20 cellular contexts compared by ENCODE assay signal in the genomic region with DNA sequence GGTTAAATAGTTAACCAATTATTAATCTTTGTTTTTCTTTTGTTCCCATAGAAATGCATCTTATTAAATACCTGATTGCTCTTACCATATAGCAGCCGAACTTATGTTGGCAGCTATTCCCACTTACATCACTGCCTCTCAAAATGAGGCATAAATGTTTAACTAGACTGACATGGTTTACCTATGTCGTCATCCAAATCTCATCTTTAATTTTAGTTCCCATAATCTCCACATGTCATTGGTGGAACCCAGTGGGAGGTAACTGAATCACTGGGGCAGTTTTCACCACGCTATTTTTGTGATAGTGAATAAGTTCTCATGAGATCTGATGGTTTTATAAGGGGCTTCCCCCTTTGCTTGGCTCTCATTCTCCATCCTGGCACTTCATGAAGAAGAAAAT.
DNase-seq lines count a peak whose midpoint lies in the region; ATAC-seq and FAIRE-seq lines count a peak whose summit lies in the region.
"Had no signal": no experiment of that assay in that cellular context is flagged by ENCODE, and none has a peak within 500 bp of the region (broad histone marks: within the 10 kb centered on the region; RNA-seq: fewer than 3 reads in every experiment).

No MANE protein-coding gene starts in this region.

- H3K36me3 Mint-ChIP-seq in stimulated activated naive B cell treated with anti-CD40 and anti-IgM and Interleukin-4, amounts not matched to agents 10 μg/mL and 1 μg/mL and 100 μg/mL, for 72 hours = peaks cover 13 to 14% of the 10 kb centered on the region in 2 donors
- no peaks in the 10 kb centered on the region for H3K36me3 Mint-ChIP-seq in activated T-helper 17 cell treated with anti-CD3 and anti-CD28 coated beads, Interleukin-2, amount 50 U/mL, for 72 hours (ENCODE audit: low read depth)
- H3K36me3 Mint-ChIP-seq in stimulated activated memory B cell treated with anti-CD40 and anti-IgM and Interleukin-4, amounts not matched to agents 10 μg/mL and 1 μg/mL and 100 μg/mL, for 72 hours = peaks cover 14% of the 10 kb centered on the region

- FAIRE-seq in RCC 7860 (lab: Jason Lieb, UNC) = peak; percentile 72
- FAIRE-seq: A549, D721Med, G401.6, GM12891, GM19239, H54, K562 had no signal

- no peak overlapping the region for H3K4me3 Mint-ChIP-seq in stimulated activated naive B cell treated with anti-CD40 and anti-IgM and Interleukin-4, amounts not matched to agents 10 μg/mL and 1 μg/mL and 100 μg/mL, for 72 hours
- H3K4me3 Mint-ChIP-seq in activated T-helper 17 cell treated with anti-CD3 and anti-CD28 coated beads, Interleukin-2, amount 50 U/mL, for 72 hours = no peak overlapping the region
- no peak overlapping the region for H3K4me3 Mint-ChIP-seq in stimulated activated memory B cell treated with anti-CD40 and anti-IgM and Interleukin-4, amounts not matched to agents 10 μg/mL and 1 μg/mL and 100 μg/mL, for 72 hours
- H3K4me3 Mint-ChIP-seq: CD4-positive, alpha-beta memory T cell had no signal

- peaks cover 19 to 20% of the 10 kb centered on the region in 2 donors for H3K9me3 Mint-ChIP-seq in stimulated activated naive B cell treated with anti-CD40 and anti-IgM and Interleukin-4, amounts not matched to agents 10 μg/mL and 1 μg/mL and 100 μg/mL, for 72 hours
- H3K9me3 Mint-ChIP-seq in activated T-helper 17 cell treated with anti-CD3 and anti-CD28 coated beads, Interleukin-2, amount 50 U/mL, for 72 hours = peaks cover 13% of the 10 kb centered on the region
- H3K9me3 Mint-ChIP-seq in stimulated activated memory B cell treated with anti-CD40 and anti-IgM and Interleukin-4, amounts not matched to agents 10 μg/mL and 1 μg/mL and 100 μg/mL, for 72 hours = peaks cover 14% of the 10 kb centered on the region

- H3K27ac Mint-ChIP-seq in stimulated activated naive B cell treated with anti-CD40 and anti-IgM and Interleukin-4, amounts not matched to agents 10 μg/mL and 1 μg/mL and 100 μg/mL, for 72 hours = no peak overlapping the region
- no peak overlapping the region for H3K27ac Mint-ChIP-seq in activated T-helper 17 cell treated with anti-CD3 and anti-CD28 coated beads, Interleukin-2, amount 50 U/mL, for 72 hours
- H3K27ac Mint-ChIP-seq in stimulated activated memory B cell treated with anti-CD40 and anti-IgM and Interleukin-4, amounts not matched to agents 10 μg/mL and 1 μg/mL and 100 μg/mL, for 72 hours = no peak overlapping the region

- H3K27me3 Mint-ChIP-seq in stimulated activated naive B cell treated with anti-CD40 and anti-IgM and Interleukin-4, amounts not matched to agents 10 μg/mL and 1 μg/mL and 100 μg/mL, for 72 hours = no peaks in the 10 kb centered on the region
- H3K27me3 Mint-ChIP-seq in activated T-helper 17 cell treated with anti-CD3 and anti-CD28 coated beads, Interleukin-2, amount 50 U/mL, for 72 hours = no peaks in the 10 kb centered on the region
- no peaks in the 10 kb centered on the region for H3K27me3 Mint-ChIP-seq in stimulated activated memory B cell treated with anti-CD40 and anti-IgM and Interleukin-4, amounts not matched to agents 10 μg/mL and 1 μg/mL and 100 μg/mL, for 72 hours

- ATAC-seq in stimulated activated naive B cell treated with anti-CD40 and anti-IgM and Interleukin-4, amounts not matched to agents 10 μg/mL and 1 μg/mL and 100 μg/mL, for 72 hours (replicated peaks) = peak; percentile 71 to 79
- no peak for ATAC-seq in activated T-helper 17 cell treated with anti-CD3 and anti-CD28 coated beads, Interleukin-2, amount 50 U/mL, for 72 hours (replicated peaks)
- ATAC-seq in stimulated activated memory B cell treated with anti-CD40 and anti-IgM and Interleukin-4, amounts not matched to agents 10 μg/mL and 1 μg/mL and 100 μg/mL, for 72 hours = no peak
- ATAC-seq: A549, HCT116, K562 had no signal

- DNase-seq in RCC 7860 (ENCODE audit: low spot score) (peak; percentile 89), glomerular visceral epithelial cell (ENCODE audit: extremely low spot score) (peak; percentile 85), myocyte (ENCODE audit: low read depth) (peak; percentile 10), posterior vena cava (ENCODE audit: low spot score) (no peak)
- DNase-seq in stimulated activated naive B cell treated with anti-CD40 and anti-IgM and Interleukin-4, amounts not matched to agents 10 μg/mL and 1 μg/mL and 100 μg/mL, for 72 hours = no peak
- DNase-seq: BE2C; CD4-positive, alpha-beta memory T cell; DMS153; DMS79 treated with DMSO at 0.1 percent for 48 hours; EL had no signal

- intact Hi-C loops in posterior vena cava (cut with DNase I) = no loop called here

- H3K4me1 Mint-ChIP-seq in stimulated activated naive B cell treated with anti-CD40 and anti-IgM and Interleukin-4, amounts not matched to agents 10 μg/mL and 1 μg/mL and 100 μg/mL, for 72 hours = peaks cover 7 to 11% of the 10 kb centered on the region in 2 donors
- no peaks in the 10 kb centered on the region for H3K4me1 Mint-ChIP-seq in activated T-helper 17 cell treated with anti-CD3 and anti-CD28 coated beads, Interleukin-2, amount 50 U/mL, for 72 hours
- H3K4me1 Mint-ChIP-seq in stimulated activated memory B cell treated with anti-CD40 and anti-IgM and Interleukin-4, amounts not matched to agents 10 μg/mL and 1 μg/mL and 100 μg/mL, for 72 hours = peaks cover 19% of the 10 kb centered on the region

Comparison
In these comparisons a context has a peak if more than half of its experiments do, and no peak if none do; other contexts are left out.
1. DNase-seq: peak in RCC 7860 (single experiment), glomerular visceral epithelial cell (single experiment) and myocyte (single experiment); none in stimulated activated naive B cell treated with anti-CD40 and anti-IgM and Interleukin-4, amounts not matched to agents 10 μg/mL and 1 μg/mL and 100 μg/mL, for 72 hours (single experiment) and posterior vena cava (single experiment).
2. ATAC-seq: peak in stimulated activated naive B cell treated with anti-CD40 and anti-IgM and Interleukin-4, amounts not matched to agents 10 μg/mL and 1 μg/mL and 100 μg/mL, for 72 hours (2 of 2); none in activated T-helper 17 cell treated with anti-CD3 and anti-CD28 coated beads, Interleukin-2, amount 50 U/mL, for 72 hours (single experiment) and stimulated activated memory B cell treated with anti-CD40 and anti-IgM and Interleukin-4, amounts not matched to agents 10 μg/mL and 1 μg/mL and 100 μg/mL, for 72 hours (single experiment).